In the genomic region with DNA sequence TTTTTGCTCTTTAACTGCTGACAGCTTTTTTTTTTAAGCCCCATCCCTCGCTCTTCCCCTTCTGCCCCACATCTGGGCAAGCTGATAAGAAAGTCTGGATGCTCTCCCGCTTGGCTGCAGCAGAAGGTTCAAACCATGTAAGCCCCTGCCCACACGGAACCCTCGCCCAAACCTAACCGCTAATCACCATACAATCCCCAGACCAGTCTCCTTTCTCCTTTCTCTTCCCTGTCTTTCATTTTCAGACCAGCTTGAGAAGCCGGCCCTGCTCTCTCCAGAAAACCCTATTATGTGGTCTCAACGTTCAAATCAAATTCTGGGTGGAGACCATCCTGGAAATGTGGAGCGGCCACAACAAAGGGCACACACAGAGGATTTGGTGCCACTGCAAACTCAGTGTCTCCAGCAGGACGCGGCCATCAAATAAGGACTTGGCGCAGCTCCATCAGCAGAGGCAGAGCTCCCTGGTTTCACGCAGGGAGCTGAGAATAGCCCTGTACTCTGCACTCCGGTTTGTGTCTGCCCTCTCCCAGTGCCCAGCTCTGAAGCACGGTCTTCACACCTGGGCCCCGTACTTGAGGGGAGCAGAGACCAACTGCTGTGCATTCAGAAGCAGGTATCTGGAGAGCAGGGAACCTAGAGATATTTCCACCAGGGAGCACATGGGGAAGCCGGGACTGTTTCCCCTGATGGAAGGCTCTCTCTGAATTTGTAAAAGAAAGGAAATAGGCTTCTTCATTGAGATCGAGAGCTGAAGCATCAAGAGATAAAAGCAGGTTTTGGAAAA, we compare ENCODE assay signal across 11 cellular contexts.
DNase-seq lines count a peak whose midpoint lies in the region; TF ChIP-seq lines count a peak whose summit lies in the region.
"Had no signal": no experiment of that assay in that cellular context is flagged by ENCODE, and none has a peak within 500 bp of the region (broad histone marks: within the 10 kb centered on the region; RNA-seq: fewer than 3 reads in every experiment).

No MANE protein-coding gene starts in this region.

- H3K9me3 Mint-ChIP-seq in neural crest cell: no peaks in the 10 kb centered on the region

- no peak overlapping the region for H3K27ac ChIP-seq in coronary artery

- H3K4me1 Mint-ChIP-seq in neural crest cell: peaks cover 58% of the 10 kb centered on the region

- H3K27me3 Mint-ChIP-seq in neural crest cell (ENCODE audit: low read depth): no peaks in the 10 kb centered on the region

- H3K27ac Mint-ChIP-seq in neural crest cell (ENCODE audit: unreplicated experiment): peak overlapping the region; percentile 91

- H3K4me3 ChIP-seq in coronary artery: peak overlapping the region; percentile 36

- DNase-seq in DMS153 treated with DMSO at 0.1 percent for 48 hours (lab: John Stamatoyannopoulos, UW; ENCODE audit: unreplicated experiment) (peak; percentile 64), NCI-H2107 treated with DMSO at 0.1 percent for 48 hours (lab: John Stamatoyannopoulos, UW; ENCODE audit: unreplicated experiment) (peak; percentile 95), coronary artery (ENCODE audit: low spot score) (no peak), neural crest cell (ENCODE audit: low read depth, low spot score) (no peak), NCI-H1436 (lab: John Stamatoyannopoulos, UW) (no peak), dedifferentiated amniotic fluid mesenchymal stem cell (ENCODE audit: extremely low spot score) (no peak), occipital lobe (lab: John Stamatoyannopoulos, UW) (no peak), HuH-7 (ENCODE audit: low spot score) (no peak)
- DNase-seq: DMS 273 treated with DMSO at 0.1 percent for 48 hours, naive B cell, T-helper 9 cell had no signal

- peaks cover 11% of the 10 kb centered on the region for H3K36me3 Mint-ChIP-seq in neural crest cell (ENCODE audit: low read depth)

- TF ChIP-seq CTCF in coronary artery (IDR thresholded peaks at IDR 0.05): no peak
- TF ChIP-seq CTCF in neural crest cell (conservative IDR thresholded peaks at IDR 0.05): no peak

- no peak overlapping the region for H3K4me3 Mint-ChIP-seq in neural crest cell
- H3K4me3 Mint-ChIP-seq: naive B cell had no signal

Comparison
In these comparisons a context has a peak if more than half of its experiments do, and no peak if none do; other contexts are left out.
1. DNase-seq: peak in DMS153 treated with DMSO at 0.1 percent for 48 hours (single experiment) and NCI-H2107 treated with DMSO at 0.1 percent for 48 hours (single experiment); none in coronary artery (single experiment), neural crest cell (single experiment), NCI-H1436 (single experiment), dedifferentiated amniotic fluid mesenchymal stem cell (single experiment), occipital lobe (single experiment) and HuH-7 (single experiment).